1 cellular context compared by ENCODE assay signal in the genomic region with DNA sequence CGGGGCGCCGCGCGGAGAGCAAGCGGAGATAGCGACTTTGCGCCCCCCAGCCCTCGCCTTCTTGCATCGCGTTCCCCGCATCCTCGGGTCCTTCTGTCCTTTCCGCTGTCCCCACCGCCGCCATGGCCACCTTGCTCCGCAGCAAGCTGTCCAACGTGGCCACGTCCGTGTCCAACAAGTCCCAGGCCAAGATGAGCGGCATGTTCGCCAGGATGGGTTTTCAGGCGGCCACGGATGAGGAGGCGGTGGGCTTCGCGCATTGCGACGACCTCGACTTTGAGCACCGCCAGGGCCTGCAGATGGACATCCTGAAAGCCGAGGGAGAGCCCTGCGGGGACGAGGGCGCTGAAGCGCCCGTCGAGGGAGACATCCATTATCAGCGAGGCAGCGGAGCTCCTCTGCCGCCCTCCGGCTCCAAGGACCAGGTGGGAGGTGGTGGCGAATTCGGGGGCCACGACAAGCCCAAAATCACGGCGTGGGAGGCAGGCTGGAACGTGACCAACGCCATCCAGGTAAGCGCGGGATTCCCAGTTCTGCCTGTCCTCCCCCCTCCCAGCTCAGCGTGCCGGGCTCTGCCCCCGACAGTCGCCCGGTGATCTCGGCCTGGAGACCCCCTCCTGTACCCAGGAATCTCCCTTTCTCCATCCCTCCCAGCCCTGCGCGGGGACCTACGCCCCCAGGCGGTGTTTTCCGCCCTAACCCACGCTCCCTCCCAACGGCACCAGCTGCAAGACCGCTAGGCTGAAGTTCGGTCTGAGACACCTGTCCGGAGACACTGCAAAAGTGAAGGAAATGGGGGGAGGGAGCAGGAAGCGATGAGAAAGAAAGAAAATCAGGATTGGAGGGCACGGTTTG.
TF ChIP-seq lines count a peak whose summit lies in the region.

No MANE protein-coding gene starts in this region.

TF ChIP-seq in HEK293, 187 proteins besides CTCF, POLR2A, EP300 and RAD21 (continued from another document):
- peak; percentile 16; the same call in 1 of the 2 replicates for TF ChIP-seq ZBTB17 (tag by site-specific recombination; IDR thresholded peaks at IDR 0.05)
- TF ChIP-seq SP2 (tag by site-specific recombination; IDR thresholded peaks at IDR 0.05) = peak; percentile 44
- TF ChIP-seq SCRT2 (tag by site-specific recombination; IDR thresholded peaks at IDR 0.05) = peak; percentile 83
- no peak for TF ChIP-seq ZNF670 (tag by site-specific recombination; IDR thresholded peaks at IDR 0.05; ENCODE audit: low read depth)
- TF ChIP-seq GLI2 (tag by site-specific recombination; IDR thresholded peaks at IDR 0.05; ENCODE audit: borderline replicate concordance, low read depth) = no peak
- TF ChIP-seq PATZ1 (tag by site-specific recombination; IDR thresholded peaks at IDR 0.05) = 0 out of 2 replicates have a peak, but pooled peaks have one; percentile 11
- TF ChIP-seq, protein P1, sequence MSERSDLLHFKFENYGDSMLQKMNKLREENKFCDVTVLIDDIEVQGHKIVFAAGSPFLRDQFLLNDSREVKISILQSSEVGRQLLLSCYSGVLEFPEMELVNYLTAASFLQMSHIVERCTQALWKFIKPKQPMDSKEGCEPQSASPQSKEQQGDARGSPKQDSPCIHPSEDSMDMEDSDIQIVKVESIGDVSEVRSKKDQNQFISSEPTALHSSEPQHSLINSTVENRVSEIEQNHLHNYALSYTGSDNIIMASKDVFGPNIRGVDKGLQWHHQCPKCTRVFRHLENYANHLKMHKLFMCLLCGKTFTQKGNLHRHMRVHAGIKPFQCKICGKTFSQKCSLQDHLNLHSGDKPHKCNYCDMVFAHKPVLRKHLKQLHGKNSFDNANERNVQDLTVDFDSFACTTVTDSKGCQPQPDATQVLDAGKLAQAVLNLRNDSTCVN (tag by site-specific recombination; optimal IDR thresholded peaks at IDR 0.05) = peak; percentile 18
- peak; percentile 72 for TF ChIP-seq ZNF335 (tag by site-specific recombination; conservative IDR thresholded peaks at IDR 0.05)
- peak; percentile 57; the same call in 1 of the 2 replicates for TF ChIP-seq ZNF777 (tag by site-specific recombination; IDR thresholded peaks at IDR 0.05; ENCODE audit: borderline replicate concordance)
- no peak for TF ChIP-seq ZNF600 (tag by site-specific recombination; IDR thresholded peaks at IDR 0.05)
- peak; percentile 78 for TF ChIP-seq ZFHX2 (tag by site-specific recombination; conservative IDR thresholded peaks at IDR 0.05)
- TF ChIP-seq OSR2 (tag by site-specific recombination; IDR thresholded peaks at IDR 0.05) = no peak
- TF ChIP-seq SP3 (tag by site-specific recombination; IDR thresholded peaks at IDR 0.05) = no peak
